8 cellular contexts compared by ENCODE assay signal in the genomic region with DNA sequence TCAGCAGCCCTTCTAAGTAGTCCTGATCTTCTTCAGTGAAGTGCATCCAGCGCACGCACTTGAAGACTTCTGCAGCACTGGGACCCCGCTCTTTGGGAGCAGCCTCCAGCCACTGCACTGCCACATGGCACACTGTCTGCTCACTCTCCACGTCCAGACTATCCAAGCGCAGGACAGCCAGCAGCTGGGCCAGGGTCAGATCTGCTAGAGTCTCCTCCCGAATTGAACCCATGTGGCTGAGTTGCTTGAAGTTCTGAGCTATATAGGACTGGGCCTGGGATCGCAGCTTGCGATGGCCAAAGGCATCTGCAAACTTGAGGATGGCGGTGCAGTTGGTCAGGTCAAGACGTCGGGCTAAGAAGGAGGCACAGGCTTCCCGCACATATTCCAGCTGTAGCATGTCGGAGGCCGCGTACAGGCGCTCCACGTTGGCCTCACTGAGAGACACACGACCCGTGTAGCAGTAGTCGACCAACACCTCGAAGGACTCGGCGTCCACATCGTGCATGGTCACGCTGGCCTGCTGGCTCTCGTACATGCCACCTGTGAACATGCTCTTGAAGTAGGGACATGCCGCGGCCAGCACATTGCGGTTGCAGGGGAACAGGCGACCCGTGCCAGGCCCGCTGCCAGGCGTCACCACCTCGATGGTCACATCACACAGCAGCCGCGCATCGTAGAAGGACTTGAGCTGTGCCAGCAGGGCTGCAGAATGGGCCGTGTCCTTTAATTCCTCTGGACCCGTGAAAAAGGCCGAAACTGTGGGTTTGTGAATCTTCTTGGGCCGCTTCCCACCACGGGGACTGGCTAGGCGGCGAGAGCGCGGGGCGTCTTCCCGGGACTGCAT. TPM values are rescaled to one million over a fixed set of nuclear protein-coding genes. Genes with fewer than 3 reads are reported as not detected.
DNase-seq lines count a peak whose midpoint lies in the region; ATAC-seq, FAIRE-seq and TF ChIP-seq lines count a peak whose summit lies in the region.
"Not testable (repeated sequence)": the region's sequence is repeated elsewhere in the genome, so short reads cannot be mapped to it uniquely, and the experiment has no call there.

No MANE protein-coding gene starts in this region.

- peak overlapping the region; percentile 93 for H3K4me3 ChIP-seq in CD8-positive, alpha-beta memory T cell (ENCODE audit: low read length)
- peak overlapping the region; percentile 88 for H3K4me3 ChIP-seq in SK-N-MC
- H3K4me3 ChIP-seq in astrocyte (ENCODE audit: insufficient read depth, low read depth, low read length): peak overlapping the region; percentile 79
- peak overlapping the region; percentile 66 to 85 for H3K4me3 ChIP-seq in gastroesophageal sphincter
- H3K4me3 ChIP-seq in muscle layer of duodenum (ENCODE audit: low read depth in 1 of 2, low read length in 2 of 2): peak overlapping the region; percentile 80 to 92

- no CpG with 5 or more reads among the region's 48 CpGs for WGBS in gastroesophageal sphincter (ENCODE audit: low coverage in 1 of 2), 2 donors

- H3K27me3 Mint-ChIP-seq in CD8-positive, alpha-beta memory T cell; astrocyte (ENCODE audit: low read depth, unreplicated experiment); stimulated activated naive CD8-positive, alpha-beta T cell treated with anti-CD3 and anti-CD28 coated beads, Interleukin-15, Interleukin-2, amounts not matched to agents 100 ng/mL and 50 ng/mL, for 24 hours: not testable (repeated sequence)

- CTCF ChIA-PET in CD8-positive, alpha-beta memory T cell (lab: Charles Lee): not testable (repeated sequence)

- not testable (repeated sequence) for TF ChIP-seq CTCF in astrocyte (IDR thresholded peaks at IDR 0.05; ENCODE audit: insufficient read depth, low read depth, low read length); gastroesophageal sphincter (IDR thresholded peaks at IDR 0.05)

- peak overlapping the region; percentile 59 for H3K27ac ChIP-seq in CD8-positive, alpha-beta memory T cell (ENCODE audit: low read depth, low read length)
- H3K27ac ChIP-seq in SK-N-MC: not testable (repeated sequence)
- peak overlapping the region; percentile 86 for H3K27ac ChIP-seq in astrocyte (ENCODE audit: low read depth, low read length)
- H3K27ac ChIP-seq in gastroesophageal sphincter: peak overlapping the region; percentile 57 to 94 (median 90)
- H3K27ac ChIP-seq in muscle layer of duodenum (ENCODE audit: low read length): peak overlapping the region; percentile 66

- peak overlapping the region; percentile 96 to 100 (median 97) for H3K4me3 Mint-ChIP-seq in CD8-positive, alpha-beta memory T cell
- peak overlapping the region; percentile 95 for H3K4me3 Mint-ChIP-seq in astrocyte (ENCODE audit: unreplicated experiment)
- peak overlapping the region; percentile 93 for H3K4me3 Mint-ChIP-seq in stimulated activated naive CD8-positive, alpha-beta T cell treated with anti-CD3 and anti-CD28 coated beads, Interleukin-15, Interleukin-2, amounts not matched to agents 100 ng/mL and 50 ng/mL, for 24 hours

- FAIRE-seq in astrocyte (lab: Jason Lieb, UNC): not testable (repeated sequence)

- peaks cover 30% of the 10 kb centered on the region for H3K4me1 ChIP-seq in CD8-positive, alpha-beta memory T cell (ENCODE audit: insufficient read depth, low read length)
- H3K4me1 ChIP-seq in astrocyte (ENCODE audit: insufficient read depth, low read length): peaks cover 10% of the 10 kb centered on the region
- peaks cover 0 to 62% (median 22%) of the 10 kb centered on the region in 3 donors for H3K4me1 ChIP-seq in gastroesophageal sphincter
- peaks cover 12 to 48% of the 10 kb centered on the region in 2 donors for H3K4me1 ChIP-seq in muscle layer of duodenum (ENCODE audit: control insufficient read depth in 1 of 2, insufficient read depth in 2 of 2, low read length in 2 of 2)

- peak overlapping the region; percentile 78 for H3K9ac ChIP-seq in SK-N-MC (ENCODE audit: insufficient read length)
- peak overlapping the region; percentile 82 for H3K9ac ChIP-seq in astrocyte (ENCODE audit: low read length)

- TF ChIP-seq EP300 in gastroesophageal sphincter (IDR thresholded peaks at IDR 0.05): not testable (repeated sequence)

- H3K4me1 Mint-ChIP-seq in CD8-positive, alpha-beta memory T cell: peaks cover 47 to 62% (median 62%) of the 10 kb centered on the region in 3 donors
- peaks cover 20% of the 10 kb centered on the region for H3K4me1 Mint-ChIP-seq in astrocyte (ENCODE audit: low read depth, unreplicated experiment)
- H3K4me1 Mint-ChIP-seq in stimulated activated naive CD8-positive, alpha-beta T cell treated with anti-CD3 and anti-CD28 coated beads, Interleukin-15, Interleukin-2, amounts not matched to agents 100 ng/mL and 50 ng/mL, for 24 hours (ENCODE audit: low read depth): peaks cover 51% of the 10 kb centered on the region

- H3K79me2 ChIP-seq in astrocyte (ENCODE audit: insufficient read depth, low read length): peaks cover 32% of the 10 kb centered on the region

- H4K20me1 ChIP-seq in astrocyte (ENCODE audit: insufficient read depth, low read length): not testable (repeated sequence)

- not testable (repeated sequence) for H3K9me3 ChIP-seq in CD8-positive, alpha-beta memory T cell (ENCODE audit: low read length); SK-N-MC (ENCODE audit: low read depth, low read length); astrocyte (ENCODE audit: insufficient read depth, low read depth, low read length); gastroesophageal sphincter; muscle layer of duodenum (ENCODE audit: control insufficient read depth in 1 of 2, low read length in 2 of 2)

- not testable (repeated sequence) for H3K9me3 Mint-ChIP-seq in CD8-positive, alpha-beta memory T cell; astrocyte (ENCODE audit: unreplicated experiment); stimulated activated naive CD8-positive, alpha-beta T cell treated with anti-CD3 and anti-CD28 coated beads, Interleukin-15, Interleukin-2, amounts not matched to agents 100 ng/mL and 50 ng/mL, for 24 hours

- ATAC-seq in GM21723 (IDR thresholded peaks at IDR 0.05; ENCODE audit: unreplicated experiment): peak; percentile 14
- ATAC-seq in HG03457 (IDR thresholded peaks at IDR 0.05; ENCODE audit: unreplicated experiment): peak; percentile 4
- not testable (repeated sequence) for ATAC-seq in gastroesophageal sphincter

- not testable (repeated sequence) for DNase-seq in CD8-positive, alpha-beta memory T cell; SK-N-MC (ENCODE audit: low read depth, low spot score); astrocyte (ENCODE audit: low read depth)

- peak overlapping the region; percentile 55 to 98 (median 96) for H3K27ac Mint-ChIP-seq in CD8-positive, alpha-beta memory T cell
- H3K27ac Mint-ChIP-seq in astrocyte (ENCODE audit: unreplicated experiment): peak overlapping the region; percentile 95
- H3K27ac Mint-ChIP-seq in stimulated activated naive CD8-positive, alpha-beta T cell treated with anti-CD3 and anti-CD28 coated beads, Interleukin-15, Interleukin-2, amounts not matched to agents 100 ng/mL and 50 ng/mL, for 24 hours: peak overlapping the region; percentile 94

- not testable (repeated sequence) for H3K36me3 ChIP-seq in CD8-positive, alpha-beta memory T cell (ENCODE audit: insufficient read depth, low read length); SK-N-MC (ENCODE audit: insufficient read depth, low read length); astrocyte (ENCODE audit: insufficient read depth, low read length); gastroesophageal sphincter; muscle layer of duodenum (ENCODE audit: control insufficient read depth in 1 of 2, insufficient read depth in 2 of 2, low read length in 2 of 2)

- not testable (repeated sequence) for H3K27me3 ChIP-seq in CD8-positive, alpha-beta memory T cell (ENCODE audit: insufficient read depth, low read length, poor library complexity, severe bottlenecking); astrocyte (ENCODE audit: insufficient read depth, low read length); gastroesophageal sphincter; muscle layer of duodenum (ENCODE audit: low read depth, low read length)

- H3K36me3 Mint-ChIP-seq in CD8-positive, alpha-beta memory T cell: peaks cover 4 to 14% (median 4%) of the 10 kb centered on the region in 3 donors
- H3K36me3 Mint-ChIP-seq in astrocyte (ENCODE audit: low read depth, unreplicated experiment): not testable (repeated sequence)
- H3K36me3 Mint-ChIP-seq in stimulated activated naive CD8-positive, alpha-beta T cell treated with anti-CD3 and anti-CD28 coated beads, Interleukin-15, Interleukin-2, amounts not matched to agents 100 ng/mL and 50 ng/mL, for 24 hours (ENCODE audit: low read depth): peaks cover 19% of the 10 kb centered on the region

- H2AFZ ChIP-seq in astrocyte (ENCODE audit: low read depth, low read length): peak overlapping the region; percentile 90

- not testable (repeated sequence) for TF ChIP-seq POLR2A in gastroesophageal sphincter (IDR thresholded peaks at IDR 0.05)

- POLR2A ChIA-PET in CD8-positive, alpha-beta memory T cell (lab: Charles Lee): interaction anchor here (0.5 kb wide), 1 partner anchor 432 kb away, joined by 3 read pairs; no protein-coding TSS in a partner anchor

- peak overlapping the region; percentile 89 for H3K4me2 ChIP-seq in astrocyte (ENCODE audit: low read length)

RNA-seq across cellular contexts. Expression of a gene that starts 0.7 kb away (rescaled TPM):
- total RNA-seq in CD8-positive, alpha-beta memory T cell: 1 to 10 TPM; 5.9 to 6.5 TPM
- polyA plus RNA-seq in CD8-positive, alpha-beta memory T cell: 4.4 TPM
- total RNA-seq in astrocyte (8.5 and 9.6 TPM in 2 replicates), gastroesophageal sphincter (1 to 10 TPM; 6.1 to 9.8 (median 8.7) TPM)
